Comparison of ENCODE assay signal across 19 cellular contexts in the genomic region with DNA sequence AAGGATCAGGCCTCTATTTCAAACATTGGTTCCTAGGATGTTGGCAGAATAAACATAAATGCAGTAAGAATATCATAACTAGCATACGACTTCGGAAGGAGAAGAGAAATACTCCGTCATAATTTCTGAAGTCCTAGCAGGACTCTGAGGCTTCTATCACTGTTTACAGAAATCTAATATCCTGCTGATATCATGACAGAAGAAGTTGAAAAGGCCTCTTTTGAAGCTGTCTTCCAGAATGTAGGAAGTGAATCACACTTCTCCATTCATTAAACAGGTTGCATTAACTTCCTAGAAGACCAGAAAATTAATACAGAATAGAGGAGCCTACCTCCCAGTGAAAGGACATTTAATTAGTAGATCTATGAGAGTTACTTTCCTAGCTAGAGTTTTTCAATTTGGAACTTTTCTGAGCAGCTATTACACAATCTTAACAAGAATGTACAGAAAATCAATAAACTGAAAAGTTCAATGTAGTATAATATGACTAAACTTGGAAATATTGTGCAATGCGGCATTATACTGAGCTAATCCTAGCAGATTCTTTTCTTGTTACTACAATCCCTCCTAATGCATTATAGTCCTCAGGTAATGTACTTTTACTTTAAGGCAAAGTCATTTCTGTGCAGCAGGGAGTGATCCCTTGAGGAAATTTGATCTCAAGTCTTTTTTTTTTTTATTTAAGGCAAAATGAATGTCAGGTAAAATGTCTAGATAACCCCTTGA.
DNase-seq lines count a peak whose midpoint lies in the region; ATAC-seq and TF ChIP-seq lines count a peak whose summit lies in the region.
"Had no signal": no experiment of that assay in that cellular context is flagged by ENCODE, and none has a peak within 500 bp of the region (broad histone marks: within the 10 kb centered on the region; RNA-seq: fewer than 3 reads in every experiment).

No MANE protein-coding gene starts in this region.

- no peak overlapping the region for H4K5ac ChIP-seq in IMR-90 (ENCODE audit: low read depth, low read length)

- 0 out of 2 replicates have a peak overlapping the region, but pooled peaks have one; percentile 46 for H2BK20ac ChIP-seq in IMR-90 (ENCODE audit: low read depth, low read length)

- H4K91ac ChIP-seq in IMR-90 (ENCODE audit: insufficient read depth, low read depth, low read length) = no peak overlapping the region

- dilution Hi-C loops in IMR-90 (cut with HindIII; ENCODE audit: low sequenced_read_pairs, unreplicated experiment) = no loop called here

- POLR2A ChIA-PET in IMR-90 (lab: Charles Lee; ENCODE audit: unreplicated experiment) = interaction anchor here (0.7 kb wide), 1 partner anchor 27 kb away, joined by 3 read pairs; no protein-coding TSS in a partner anchor

- no peak overlapping the region for H3K14ac ChIP-seq in IMR-90 (replicated peaks; ENCODE audit: low read depth, low read length)

- H3K4me3 ChIP-seq in ACC112 (ENCODE audit: low read depth, low read length) (no peak overlapping the region), IMR-90 (ENCODE audit: insufficient read depth, low read depth, low read length) (no peak overlapping the region), cardiac fibroblast (replicated peaks in 1 of 2; ENCODE audit: low read depth in 2 of 2, low read length in 2 of 2) (no peak overlapping the region)
- H3K4me3 ChIP-seq: A549 had no signal

- no peak overlapping the region for H2AK5ac ChIP-seq in IMR-90 (ENCODE audit: low read depth, low read length)

- DNase-seq in IMR-90 = peak; percentile 67
- DNase-seq in cardiac fibroblast (ENCODE audit: low read depth in 2 of 2) = peak; percentile 13 to 21
- DNase-seq in foreskin keratinocyte = peak; percentile 51 to 85
- no peak for DNase-seq in T-helper 2 cell treated with Interferon-gamma antibody and Interleukin-4, amounts not matched to agents 5 μg/mL and 100 μg/mL, for 36 hours (ENCODE audit: low spot score)
- DNase-seq in activated effector memory CD4-positive, alpha-beta T cell treated with anti-CD3 and anti-CD28 coated beads, Interleukin-2, amount 50 U/mL, for 16 hours = no peak
- DNase-seq in NCI-H187 (lab: John Stamatoyannopoulos, UW) = no peak
- DNase-seq: COR-L47, DMS153, Karpas-422, NCI-H1436 treated with DMSO at 0.1 percent for 48 hours, NCI-H2107, NCI-H345, NCI-H69, Right ventricle myocardium superior, SK-N-SH had no signal

- no peak for TF ChIP-seq RAD21 in IMR-90 (IDR thresholded peaks at IDR 0.05; ENCODE audit: low read length)

- H3K18ac ChIP-seq in IMR-90 (ENCODE audit: low read depth, low read length) = peak overlapping the region; percentile 90

- no peaks in the 10 kb centered on the region for H3K79me1 ChIP-seq in IMR-90 (ENCODE audit: low read depth in 1 of 2, low read length in 2 of 2)

- H3K4ac ChIP-seq in IMR-90 (ENCODE audit: low read depth, low read length) = no peak overlapping the region

- no peaks in the 10 kb centered on the region for H3K36me3 Mint-ChIP-seq in T-helper 2 cell treated with Interferon-gamma antibody and Interleukin-4, amounts not matched to agents 5 μg/mL and 100 μg/mL, for 36 hours (ENCODE audit: low read depth)
- H3K36me3 Mint-ChIP-seq: CD14-positive monocyte had no signal

- H3K9me3 Mint-ChIP-seq in T-helper 2 cell treated with Interferon-gamma antibody and Interleukin-4, amounts not matched to agents 5 μg/mL and 100 μg/mL, for 36 hours = no peaks in the 10 kb centered on the region

- TF ChIP-seq CTCF in IMR-90 (conservative IDR thresholded peaks at IDR 0.05; ENCODE audit: low read depth, low read length) = no peak
- no peak for TF ChIP-seq CTCF in cardiac fibroblast (IDR thresholded peaks at IDR 0.05; ENCODE audit: low read depth, low read length)
- TF ChIP-seq CTCF in foreskin keratinocyte (conservative IDR thresholded peaks at IDR 0.05) = no peak

- no peaks in the 10 kb centered on the region for H3K79me2 ChIP-seq in ACC112 (ENCODE audit: control insufficient read depth, insufficient read depth, low read length, unreplicated experiment)

- H3K36me3 ChIP-seq in ACC112 (ENCODE audit: insufficient read depth, low read length) (no peaks in the 10 kb centered on the region), IMR-90 (ENCODE audit: control insufficient read depth, insufficient read depth, low read length) (no peaks in the 10 kb centered on the region)

- H3K9ac ChIP-seq in IMR-90 (ENCODE audit: low read depth, low read length) = no peak overlapping the region
- H3K9ac ChIP-seq: SK-N-SH had no signal

- no CpG with 5 or more reads among the region's 4 CpGs for WGBS in IMR-90 (ENCODE audit: extremely low coverage in 2 of 2, insufficient read length in 1 of 2), 2 experiments

- peaks cover 12% of the 10 kb centered on the region for H3K4me1 ChIP-seq in ACC112 (ENCODE audit: control insufficient read depth, insufficient read depth, low read length, unreplicated experiment)
- H3K4me1 ChIP-seq in IMR-90 (ENCODE audit: control insufficient read depth, insufficient read depth, low read length) = peaks cover 5% of the 10 kb centered on the region
- peaks cover 7% of the 10 kb centered on the region for H3K4me1 ChIP-seq in foreskin keratinocyte
- H3K4me1 ChIP-seq: A549 had no signal

- H3K27ac Mint-ChIP-seq in T-helper 2 cell treated with Interferon-gamma antibody and Interleukin-4, amounts not matched to agents 5 μg/mL and 100 μg/mL, for 36 hours = no peak overlapping the region

- peak overlapping the region; percentile 60 for H2BK5ac ChIP-seq in IMR-90 (ENCODE audit: low read depth, low read length, poor library complexity, severe bottlenecking)

- in situ Hi-C loops in IMR-90 (cut with MboI; ENCODE audit: low sequenced_read_pairs) = no loop called here

- H3K4me3 Mint-ChIP-seq in T-helper 2 cell treated with Interferon-gamma antibody and Interleukin-4, amounts not matched to agents 5 μg/mL and 100 μg/mL, for 36 hours = no peak overlapping the region
- H3K4me3 Mint-ChIP-seq: CD14-positive monocyte had no signal

- H3K56ac ChIP-seq in IMR-90 (ENCODE audit: extremely low read depth, insufficient read depth, low read length) = no peak overlapping the region

- H2AFZ ChIP-seq in ACC112 (ENCODE audit: low read length, unreplicated experiment) (no peak overlapping the region), IMR-90 (replicated peaks; ENCODE audit: low read length, poor library complexity) (no peak overlapping the region)

- ATAC-seq in IMR-90 (ENCODE audit: low read depth) (peak; percentile 82), foreskin keratinocyte (peak; percentile 69), GM21423 (IDR thresholded peaks at IDR 0.05; ENCODE audit: unreplicated experiment) (no peak)
- ATAC-seq: A549 had no signal

- no peaks in the 10 kb centered on the region for H3K9me1 ChIP-seq in IMR-90 (ENCODE audit: insufficient read depth, low read length)

- H2BK120ac ChIP-seq in IMR-90 (ENCODE audit: low read depth, low read length) = peak overlapping the region; percentile 62

- no peak for TF ChIP-seq POLR2A in IMR-90 (IDR thresholded peaks at IDR 0.05; ENCODE audit: low read depth, low read length)

- H3K27ac ChIP-seq in ACC112 (ENCODE audit: low read depth, low read length) (peak overlapping the region; percentile 0; the same call in 1 of the 2 replicates), IMR-90 (ENCODE audit: insufficient read depth, low read length) (peak overlapping the region; percentile 68; the same call in 1 of the 2 replicates), foreskin keratinocyte (no peak overlapping the region)
- H3K27ac ChIP-seq: A549 had no signal

- H3K4me1 Mint-ChIP-seq in T-helper 2 cell treated with Interferon-gamma antibody and Interleukin-4, amounts not matched to agents 5 μg/mL and 100 μg/mL, for 36 hours (ENCODE audit: low read depth) = no peaks in the 10 kb centered on the region

- peak overlapping the region; percentile 32 to 41; a peak in 2 of 4 replicates for H4K8ac ChIP-seq in IMR-90 (ENCODE audit: low read depth in 2 of 2, low read length in 2 of 2)

- H3K27me3 Mint-ChIP-seq in T-helper 2 cell treated with Interferon-gamma antibody and Interleukin-4, amounts not matched to agents 5 μg/mL and 100 μg/mL, for 36 hours (ENCODE audit: low read depth) = peaks cover 4% of the 10 kb centered on the region

- CTCF ChIA-PET in IMR-90 (lab: Yijun Ruan, JAX) = no interaction called here

- intact Hi-C loops in IMR-90 (cut with micrococcal nuclease) = loop anchor here (10.0 kb wide), 1 partner anchor 790 kb away; no protein-coding TSS in a partner anchor

- H3K9me3 ChIP-seq in IMR-90 (ENCODE audit: control insufficient read depth, insufficient read depth, low read length) = no peaks in the 10 kb centered on the region
- H3K9me3 ChIP-seq: A549, SK-N-SH had no signal

- H2AK9ac ChIP-seq in IMR-90 (replicated peaks; ENCODE audit: low read depth, low read length, poor library complexity) = no peak overlapping the region

- peak overlapping the region; percentile 66; the same call in 1 of the 2 replicates for H3K4me2 ChIP-seq in IMR-90 (ENCODE audit: low read depth, low read length)
- H3K4me2 ChIP-seq: A549, SK-N-SH had no signal

- H4K20me1 ChIP-seq in IMR-90 (ENCODE audit: insufficient read depth, low read length) = no peaks in the 10 kb centered on the region

- H3K27me3 ChIP-seq in ACC112 (ENCODE audit: insufficient read depth, low read length) (no peaks in the 10 kb centered on the region), IMR-90 (ENCODE audit: control insufficient read depth, insufficient read depth, low read length) (no peaks in the 10 kb centered on the region), foreskin keratinocyte (no peaks in the 10 kb centered on the region)

- BruUV-seq in IMR-90 (replicated peaks; lab: Mats Ljungman, UMichigan) = no TSS peak

- no peak overlapping the region for H3K23ac ChIP-seq in IMR-90 (ENCODE audit: low read depth, low read length)

- no peak overlapping the region for H2BK15ac ChIP-seq in IMR-90 (ENCODE audit: low read depth, low read length)

TF ChIP-seq in IMR-90, 13 proteins besides CTCF, POLR2A, EP300 and RAD21:
- TF ChIP-seq, protein P1, sequence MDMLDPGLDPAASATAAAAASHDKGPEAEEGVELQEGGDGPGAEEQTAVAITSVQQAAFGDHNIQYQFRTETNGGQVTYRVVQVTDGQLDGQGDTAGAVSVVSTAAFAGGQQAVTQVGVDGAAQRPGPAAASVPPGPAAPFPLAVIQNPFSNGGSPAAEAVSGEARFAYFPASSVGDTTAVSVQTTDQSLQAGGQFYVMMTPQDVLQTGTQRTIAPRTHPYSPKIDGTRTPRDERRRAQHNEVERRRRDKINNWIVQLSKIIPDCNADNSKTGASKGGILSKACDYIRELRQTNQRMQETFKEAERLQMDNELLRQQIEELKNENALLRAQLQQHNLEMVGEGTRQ (IDR thresholded peaks at IDR 0.05; ENCODE audit: low read depth, low read length) = no peak
- peak; percentile 97 for TF ChIP-seq CEBPB (IDR thresholded peaks at IDR 0.05; ENCODE audit: low read depth, low read length)
- no peak for TF ChIP-seq MAFK (IDR thresholded peaks at IDR 0.05; ENCODE audit: low read depth, low read length)
- TF ChIP-seq BHLHE40 (IDR thresholded peaks at IDR 0.05; ENCODE audit: low read depth, low read length) = no peak
TF ChIP-seq in IMR-90: peak in this region for 1.

Comparison
In these comparisons a context has a peak if more than half of its experiments do, and no peak if none do; other contexts are left out.
1. DNase-seq: peak in IMR-90 (single experiment), cardiac fibroblast (2 of 2) and foreskin keratinocyte (2 of 2); none in T-helper 2 cell treated with Interferon-gamma antibody and Interleukin-4, amounts not matched to agents 5 μg/mL and 100 μg/mL, for 36 hours (single experiment), activated effector memory CD4-positive, alpha-beta T cell treated with anti-CD3 and anti-CD28 coated beads, Interleukin-2, amount 50 U/mL, for 16 hours (single experiment) and NCI-H187 (0 of 2).